Comparison of ENCODE assay signal across 8 cellular contexts in the genomic region with DNA sequence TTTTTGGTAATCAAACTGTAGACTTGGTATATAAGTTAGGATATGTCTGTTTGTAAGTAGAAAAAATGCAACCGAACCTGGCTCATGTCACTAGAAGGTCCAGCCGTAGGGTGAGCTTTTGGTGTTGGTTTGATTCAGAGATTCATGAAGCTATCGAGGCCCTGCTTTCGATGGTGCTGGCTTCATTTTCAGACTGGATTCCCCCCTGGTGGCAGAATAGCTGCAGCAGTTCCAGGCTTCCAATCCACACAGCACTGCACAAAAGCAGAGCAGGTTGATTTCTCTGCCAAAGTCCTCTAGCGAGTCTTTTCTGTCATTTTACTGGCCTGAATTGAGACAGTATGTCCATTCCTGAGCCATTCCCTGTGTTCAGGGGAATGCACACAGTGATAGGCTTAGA. TPM values are rescaled to one million over a fixed set of nuclear protein-coding genes. Genes with fewer than 3 reads are reported as not detected.
DNase-seq lines count a peak whose midpoint lies in the region; ATAC-seq and TF ChIP-seq lines count a peak whose summit lies in the region.

No MANE protein-coding gene starts in this region.

- peak in 1 of 2 donors; percentile 55 for TF ChIP-seq CTCF in right atrium auricular region (IDR thresholded peaks at IDR 0.05)
- peak; percentile 21 to 60 (median 50) for TF ChIP-seq CTCF in gastroesophageal sphincter (IDR thresholded peaks at IDR 0.05)

- no peaks in the 10 kb centered on the region for H3K4me1 ChIP-seq in right atrium auricular region
- peaks cover 0 to 22% (median 0%) of the 10 kb centered on the region in 3 donors for H3K4me1 ChIP-seq in gastroesophageal sphincter
- peaks cover 12% of the 10 kb centered on the region for H3K4me1 ChIP-seq in stomach smooth muscle (ENCODE audit: control insufficient read depth, insufficient read depth, low read length)

- H3K4me3 ChIP-seq in right atrium auricular region (no peak overlapping the region), gastroesophageal sphincter (no peak overlapping the region), stomach smooth muscle (ENCODE audit: low read length in 2 of 2) (no peak overlapping the region)

- POLR2A ChIA-PET in activated CD4-positive, alpha-beta T cell treated with anti-CD3 and anti-CD28 coated beads for 36 hours (lab: Charles Lee) = interaction anchor here (1.2 kb wide), 1 partner anchor 33 kb away, joined by 5 read pairs; the partner anchor contains the start of gene PDK3

- 34 to 60% methylated on average over 1 to 5 of the region's 5 CpGs for WGBS in gastroesophageal sphincter (ENCODE audit: low coverage in 1 of 2), 2 donors

- TF ChIP-seq POLR2A in gastroesophageal sphincter (IDR thresholded peaks at IDR 0.05) = no peak

- H3K27ac Mint-ChIP-seq in activated CD4-positive, alpha-beta T cell treated with anti-CD3 and anti-CD28 coated beads for 36 hours = peak overlapping the region; percentile 43

- no peak overlapping the region for H3K9ac ChIP-seq in stomach smooth muscle (ENCODE audit: low read length in 2 of 2)

- CTCF ChIA-PET in activated CD4-positive, alpha-beta T cell treated with anti-CD3 and anti-CD28 coated beads for 36 hours (lab: Charles Lee) = interaction anchor here (0.7 to 5.5 kb wide), 18 partner anchors 10 to 241 kb away, joined by 3 to 82 read pairs (median 4); no protein-coding TSS in a partner anchor

- DNase-seq in Right ventricle myocardium inferior (ENCODE audit: missing footprints) (no peak), right atrium auricular region (ENCODE audit: low spot score) (no peak), LoVo (ENCODE audit: low spot score) (no peak), inferior parietal cortex (ENCODE audit: extremely low spot score) (no peak)
- DNase-seq in activated CD4-positive, alpha-beta T cell treated with anti-CD3 and anti-CD28 coated beads for 36 hours = peak; percentile 39

- peak; percentile 48 for ATAC-seq in Right ventricle myocardium inferior
- ATAC-seq in activated CD4-positive, alpha-beta T cell treated with anti-CD3 and anti-CD28 coated beads for 36 hours = peak; percentile 57
- ATAC-seq in gastroesophageal sphincter = peak; percentile 58
- no peak for ATAC-seq in GM21515 (IDR thresholded peaks at IDR 0.05; ENCODE audit: unreplicated experiment)

- H3K4me1 Mint-ChIP-seq in activated CD4-positive, alpha-beta T cell treated with anti-CD3 and anti-CD28 coated beads for 36 hours = peaks cover 31% of the 10 kb centered on the region

- H3K36me3 ChIP-seq in right atrium auricular region (no peaks in the 10 kb centered on the region), gastroesophageal sphincter (peaks cover 0 to 5% of the 10 kb centered on the region in 2 donors), stomach smooth muscle (ENCODE audit: control insufficient read depth in 2 of 2, insufficient read depth in 2 of 2, low read length in 2 of 2) (no peaks in the 10 kb centered on the region)

- H3K27me3 Mint-ChIP-seq in activated CD4-positive, alpha-beta T cell treated with anti-CD3 and anti-CD28 coated beads for 36 hours = no peaks in the 10 kb centered on the region

- H3K27ac ChIP-seq in right atrium auricular region (no peak overlapping the region), gastroesophageal sphincter (peak overlapping the region; percentile 15 to 60 (median 40)), stomach smooth muscle (ENCODE audit: low read length) (peak overlapping the region; percentile 32)

- H3K9me3 ChIP-seq in right atrium auricular region = no peaks in the 10 kb centered on the region
- H3K9me3 ChIP-seq in gastroesophageal sphincter = no peaks in the 10 kb centered on the region
- H3K9me3 ChIP-seq in stomach smooth muscle (ENCODE audit: control insufficient read depth in 2 of 2, low read length in 2 of 2) = no peaks in the 10 kb centered on the region

- no peaks in the 10 kb centered on the region for H3K27me3 ChIP-seq in right atrium auricular region
- no peaks in the 10 kb centered on the region for H3K27me3 ChIP-seq in gastroesophageal sphincter
- H3K27me3 ChIP-seq in stomach smooth muscle (ENCODE audit: control insufficient read depth in 1 of 2, insufficient read depth in 2 of 2, low read length in 2 of 2) = no peaks in the 10 kb centered on the region

- peak overlapping the region; percentile 7 for H3K4me3 Mint-ChIP-seq in activated CD4-positive, alpha-beta T cell treated with anti-CD3 and anti-CD28 coated beads for 36 hours

- no peak for TF ChIP-seq EP300 in gastroesophageal sphincter (IDR thresholded peaks at IDR 0.05)

- H3K36me3 Mint-ChIP-seq in activated CD4-positive, alpha-beta T cell treated with anti-CD3 and anti-CD28 coated beads for 36 hours (ENCODE audit: low read depth) = peaks cover 8% of the 10 kb centered on the region

- H3K9me3 Mint-ChIP-seq in activated CD4-positive, alpha-beta T cell treated with anti-CD3 and anti-CD28 coated beads for 36 hours (ENCODE audit: low read depth) = no peaks in the 10 kb centered on the region

- intact Hi-C loops in Right ventricle myocardium inferior (cut with DNase I) = loop anchor here (2.0 kb wide), 2 partner anchors 69 to 101 kb away; no protein-coding TSS in a partner anchor
- intact Hi-C loops in activated CD4-positive, alpha-beta T cell treated with anti-CD3 and anti-CD28 coated beads for 36 hours (cut with DNase I, micrococcal nuclease) = loop anchor here (2.0 to 10.0 kb wide), 4 partner anchors 17 to 236 kb away; partner anchors contain the start of gene PDK3 (in 1 of the 2)

RNA-seq across cellular contexts. Expression of gene PDK3, which starts 33.1 kb away (rescaled TPM):
- total RNA-seq in Right ventricle myocardium inferior = 6.3 TPM
- total RNA-seq in right atrium auricular region = 10 to 100 TPM; 30.0 to 34.3 TPM
- total RNA-seq in activated CD4-positive, alpha-beta T cell treated with anti-CD3 and anti-CD28 coated beads for 36 hours = 10 to 100 TPM; 47.4 to 47.7 TPM
- total RNA-seq in gastroesophageal sphincter = 10 to 100 TPM; 51.8 to 77.0 (median 68.4) TPM

Comparison
In these comparisons a context has a peak if more than half of its experiments do, and no peak if none do; other contexts are left out.
1. H3K27ac ChIP-seq: peak in gastroesophageal sphincter (4 of 4) and stomach smooth muscle (single experiment); none in right atrium auricular region (0 of 2).